Comparison of ENCODE assay signal across 12 cellular contexts in genomic region chr3:125140011-125140813, GRCh38.
DNase-seq lines count a peak whose midpoint lies in the region; ATAC-seq and TF ChIP-seq lines count a peak whose summit lies in the region.
"Had no signal": no experiment of that assay in that cellular context is flagged by ENCODE, and none has a peak within 500 bp of the region (broad histone marks: within the 10 kb centered on the region; RNA-seq: fewer than 3 reads in every experiment).

No MANE protein-coding gene starts in this region.

- in situ Hi-C loops in transverse colon (cut with MboI; ENCODE audit: low pct_ligation_motif_present in 1 of 4, low pct_unique_long_range_greater_than_20kb in 1 of 4, low sequenced_read_pairs in 3 of 4) = no loop called here

- no peak for ATAC-seq in right cardiac atrium
- ATAC-seq in GM19397 (IDR thresholded peaks at IDR 0.05; ENCODE audit: unreplicated experiment) = no peak
- no peak for ATAC-seq in GM21423 (IDR thresholded peaks at IDR 0.05; ENCODE audit: unreplicated experiment)

- H3K9me3 ChIP-seq in ascending aorta (no peaks in the 10 kb centered on the region), right cardiac atrium (ENCODE audit: control insufficient read depth, low read length) (no peaks in the 10 kb centered on the region), transverse colon (no peaks in the 10 kb centered on the region)
- H3K9me3 ChIP-seq: Peyer's patch had no signal

- TF ChIP-seq POLR2A in transverse colon (IDR thresholded peaks at IDR 0.05) = no peak

- H3K27ac ChIP-seq in ascending aorta (peak overlapping the region; percentile 64 to 78), right cardiac atrium (ENCODE audit: low read length) (peak overlapping the region; percentile 19), transverse colon (peak overlapping the region; percentile 47 to 64 (median 52))

- no peak overlapping the region for H3K27ac Mint-ChIP-seq in activated CD4-positive, alpha-beta T cell treated with anti-CD3 and anti-CD28 coated beads, Interleukin-2, amount 10 ng/mL, durations not matched to agents 24 days and 14 days

- H3K4me1 ChIP-seq in ascending aorta (peaks cover 17 to 33% of the 10 kb centered on the region in 2 donors), right cardiac atrium (ENCODE audit: control insufficient read depth, insufficient read depth, low read length) (peaks cover 20% of the 10 kb centered on the region), transverse colon (peaks cover 6 to 26% (median 12%) of the 10 kb centered on the region in 4 donors)

- TF ChIP-seq CTCF in ascending aorta (IDR thresholded peaks at IDR 0.05) = no peak
- no peak for TF ChIP-seq CTCF in transverse colon (IDR thresholded peaks at IDR 0.05)

- TF ChIP-seq EP300 in transverse colon (IDR thresholded peaks at IDR 0.05; ENCODE audit: low read depth) = no peak

- 84% methylated on average over 12 of the region's 12 CpGs for WGBS in right cardiac atrium
- WGBS in transverse colon (ENCODE audit: low coverage in 1 of 2), 2 donors = 90 to 100% methylated on average over 1 to 12 of the region's 12 CpGs

- H3K27me3 Mint-ChIP-seq in activated CD4-positive, alpha-beta T cell treated with anti-CD3 and anti-CD28 coated beads, Interleukin-2, amount 10 ng/mL, durations not matched to agents 24 days and 14 days = peaks cover 49% of the 10 kb centered on the region

- H3K9me3 Mint-ChIP-seq in activated CD4-positive, alpha-beta T cell treated with anti-CD3 and anti-CD28 coated beads, Interleukin-2, amount 10 ng/mL, durations not matched to agents 24 days and 14 days = no peaks in the 10 kb centered on the region

- peak overlapping the region; percentile 82 for H3K4me3 Mint-ChIP-seq in activated CD4-positive, alpha-beta T cell treated with anti-CD3 and anti-CD28 coated beads, Interleukin-2, amount 10 ng/mL, durations not matched to agents 24 days and 14 days

- no peak for DNase-seq in activated CD4-positive, alpha-beta T cell treated with anti-CD3 and anti-CD28 coated beads, Interleukin-2, amount 10 ng/mL, durations not matched to agents 24 days and 14 days
- DNase-seq in activated CD4-positive, alpha-beta T cell treated with anti-CD3 and anti-CD28 coated beads, Interleukin-2, amount 50 U/mL, for 4 hours = no peak
- DNase-seq in ascending aorta (ENCODE audit: low spot score in 2 of 2) (peak in 1 of 2 donors; percentile 72), right cardiac atrium (no peak), transverse colon (no peak), iPS-NIHi11 (ENCODE audit: low spot score) (no peak)
- DNase-seq: dorsolateral prefrontal cortex, kidney glomerular epithelial cell, NCI-H146, Peyer's patch had no signal

- H3K27me3 ChIP-seq in ascending aorta = no peaks in the 10 kb centered on the region
- no peaks in the 10 kb centered on the region for H3K27me3 ChIP-seq in right cardiac atrium (ENCODE audit: control insufficient read depth, insufficient read depth)
- no peaks in the 10 kb centered on the region for H3K27me3 ChIP-seq in transverse colon
- H3K27me3 ChIP-seq: dorsolateral prefrontal cortex, Peyer's patch had no signal

- H3K4me1 Mint-ChIP-seq in activated CD4-positive, alpha-beta T cell treated with anti-CD3 and anti-CD28 coated beads, Interleukin-2, amount 10 ng/mL, durations not matched to agents 24 days and 14 days = peaks cover 65% of the 10 kb centered on the region

- H3K4me3 ChIP-seq in ascending aorta (no peak overlapping the region), right cardiac atrium (ENCODE audit: low read length) (no peak overlapping the region), transverse colon (no peak overlapping the region)

- H3K36me3 ChIP-seq in ascending aorta = no peaks in the 10 kb centered on the region
- H3K36me3 ChIP-seq in transverse colon = no peaks in the 10 kb centered on the region
- H3K36me3 ChIP-seq: Peyer's patch had no signal

- H3K36me3 Mint-ChIP-seq in activated CD4-positive, alpha-beta T cell treated with anti-CD3 and anti-CD28 coated beads, Interleukin-2, amount 10 ng/mL, durations not matched to agents 24 days and 14 days (ENCODE audit: low read depth) = peaks cover 2% of the 10 kb centered on the region

- intact Hi-C loops in activated CD4-positive, alpha-beta T cell treated with anti-CD3 and anti-CD28 coated beads, Interleukin-2, amount 10 ng/mL, durations not matched to agents 24 days and 14 days (cut with micrococcal nuclease) = loop anchor here (5.0 kb wide), 3 partner anchors 92 to 143 kb away; no protein-coding TSS in a partner anchor
- intact Hi-C loops in ascending aorta (cut with DNase I) = loop anchor here (2.0 kb wide), 1 partner anchor 83 kb away; no protein-coding TSS in a partner anchor
- intact Hi-C loops in right cardiac atrium (cut with DNase I) = loop anchor here (5.0 to 10.0 kb wide), 5 partner anchors 83 to 135 kb away; partner anchors contain the start of gene HEG1 (in 2 of the 4)
- intact Hi-C loops in transverse colon (cut with DNase I; ENCODE audit: low total_unique reads) = no loop called here

Comparison
In these comparisons a context has a peak if more than half of its experiments do, and no peak if none do; other contexts are left out.
1. H3K27ac ChIP-seq: peak in every context shown above with its lines; median percentile 71 in ascending aorta; 52 in transverse colon; 19 in right cardiac atrium.